In genomic region chr7:115574676-115575291, GRCh38 we compare ENCODE assay signal across 17 cellular contexts.
DNase-seq lines count a peak whose midpoint lies in the region; ATAC-seq, FAIRE-seq and TF ChIP-seq lines count a peak whose summit lies in the region.
"Had no signal": no experiment of that assay in that cellular context is flagged by ENCODE, and none has a peak within 500 bp of the region (broad histone marks: within the 10 kb centered on the region; RNA-seq: fewer than 3 reads in every experiment).

No MANE protein-coding gene starts in this region.

- no peaks in the 10 kb centered on the region for H3K9me2 ChIP-seq in GM23338 (ENCODE audit: insufficient read depth)

- no peaks in the 10 kb centered on the region for H3K36me3 Mint-ChIP-seq in GM23338 (ENCODE audit: low read depth)
- no peaks in the 10 kb centered on the region for H3K36me3 Mint-ChIP-seq in stimulated activated effector memory CD8-positive, alpha-beta T cell treated with anti-CD3 and anti-CD28 coated beads, Interleukin-12 subunit alpha, Interleukin-12 subunit beta, amount 100 ng/mL, for 72 hours
- H3K36me3 Mint-ChIP-seq: CD14-positive monocyte; CD4-positive, alpha-beta memory T cell had no signal

- no peak overlapping the region for H3K4me3 ChIP-seq in GM23338
- H3K4me3 ChIP-seq in H1 (ENCODE audit: extremely low read depth in 1 of 4, insufficient read depth in 2 of 4, low read depth in 3 of 4, low read length in 4 of 4) = no peak overlapping the region
- H3K4me3 ChIP-seq in neuronal stem cell (ENCODE audit: low read length in 2 of 2) = no peak overlapping the region
- H3K4me3 ChIP-seq: BLaER1 had no signal

- H3K27me3 ChIP-seq in GM23338 (ENCODE audit: insufficient read depth) (no peaks in the 10 kb centered on the region), H1 (replicated peaks in 1 of 4; ENCODE audit: control insufficient read depth in 3 of 4, extremely low read depth in 1 of 4, insufficient read depth in 3 of 4, low read length in 3 of 4) (no peaks in the 10 kb centered on the region), neuronal stem cell (ENCODE audit: control insufficient read depth in 3 of 3, insufficient read depth in 3 of 3, low read depth in 1 of 3, low read length in 3 of 3) (no peaks in the 10 kb centered on the region)
- H3K27me3 ChIP-seq: BLaER1 had no signal

- H3K4me2 ChIP-seq in GM23338 = no peak overlapping the region
- no peak overlapping the region for H3K4me2 ChIP-seq in H1 (ENCODE audit: insufficient read depth in 1 of 2, low read depth in 2 of 2, low read length in 2 of 2)
- no peak overlapping the region for H3K4me2 ChIP-seq in neuronal stem cell (ENCODE audit: insufficient read depth, low read length, poor library complexity, severe bottlenecking)
- H3K4me2 ChIP-seq: BLaER1 had no signal

- no peak for TF ChIP-seq EP300 in H1 (IDR thresholded peaks at IDR 0.05; ENCODE audit: borderline replicate concordance in 1 of 2, low read depth in 2 of 2, low read length in 2 of 2)

- POLR2A ChIA-PET in H1 (lab: Charles Lee; ENCODE audit: partially characterized antibody) = no interaction called here

- H3K27ac ChIP-seq in GM23338 (ENCODE audit: low read depth) (no peak overlapping the region), H1 (ENCODE audit: low read depth, low read length) (no peak overlapping the region), neuronal stem cell (replicated peaks; ENCODE audit: low read length) (peak overlapping the region; percentile 84)
- H3K27ac ChIP-seq: BLaER1, HL-60 had no signal

- DNase-seq in GM23338 (ENCODE audit: low spot score) = peak; percentile 3
- DNase-seq in NCI-H526 treated with DMSO at 0.1 percent for 48 hours (lab: John Stamatoyannopoulos, UW) = peak; percentile 49
- no peak for DNase-seq in H1 (ENCODE audit: low read depth in 1 of 2, low spot score in 2 of 2)
- DNase-seq in neuronal stem cell (ENCODE audit: low spot score) = peak; percentile 74
- DNase-seq in GM19239 (ENCODE audit: insufficient read length, low spot score) = no peak
- no peak for DNase-seq in omental fat pad (ENCODE audit: low spot score)
- no peak for DNase-seq in stimulated activated effector memory CD8-positive, alpha-beta T cell treated with anti-CD3 and anti-CD28 coated beads, Interleukin-12 subunit alpha, Interleukin-12 subunit beta, amount 100 ng/mL, for 72 hours (ENCODE audit: low spot score in 2 of 2)
- DNase-seq: 8988T; Calu3; CD4-positive, alpha-beta memory T cell; DMS79 treated with DMSO at 0.1 percent for 48 hours; GF-D8; GOT3; H9 had no signal

- ATAC-seq in GM23338 = no peak; the same call in 2 of the 3 replicates
- no peak for ATAC-seq in omental fat pad (ENCODE audit: low FRiP score)
- no peak for ATAC-seq in stimulated activated effector memory CD8-positive, alpha-beta T cell treated with anti-CD3 and anti-CD28 coated beads, Interleukin-12 subunit alpha, Interleukin-12 subunit beta, amount 100 ng/mL, for 72 hours

- H3K14ac ChIP-seq in H1 (ENCODE audit: insufficient read length) (no peak overlapping the region), neuronal stem cell (ENCODE audit: low read length) (no peak overlapping the region)

- no peaks in the 10 kb centered on the region for H3K4me1 ChIP-seq in GM23338 (ENCODE audit: insufficient read depth)
- no peaks in the 10 kb centered on the region; a peak in 1 of 7 replicates for H3K4me1 ChIP-seq in H1 (replicated peaks in 1 of 4; ENCODE audit: control insufficient read depth in 3 of 4, insufficient read depth in 4 of 4, low read length in 3 of 4)
- peaks cover 1 to 19% of the 10 kb centered on the region in 2 donors for H3K4me1 ChIP-seq in neuronal stem cell (ENCODE audit: control insufficient read depth in 2 of 2, insufficient read depth in 1 of 2, low read depth in 1 of 2, low read length in 2 of 2)
- H3K4me1 ChIP-seq: BLaER1 had no signal

- H2AFZ ChIP-seq in GM23338 (0 out of 2 replicates have a peak overlapping the region, but pooled peaks have one; percentile 24), H1 (ENCODE audit: low read length) (peak overlapping the region; percentile 61; the same call in 1 of the 2 replicates), neuronal stem cell (ENCODE audit: low read length) (no peak overlapping the region)

- TF ChIP-seq RAD21 in H1 (IDR thresholded peaks at IDR 0.05 in 1 of 2, conservative IDR thresholded peaks at IDR 0.05 in 1 of 2; ENCODE audit: low read depth in 2 of 2, low read length in 2 of 2) = no peak

- H2BK15ac ChIP-seq in H1 (ENCODE audit: low read length) = no peak overlapping the region
- no peak overlapping the region for H2BK15ac ChIP-seq in neuronal stem cell (ENCODE audit: low read length)

- H2AK5ac ChIP-seq in H1 (ENCODE audit: low read depth, low read length) (no peak overlapping the region), neuronal stem cell (ENCODE audit: low read depth, low read length) (no peak overlapping the region)

- peaks cover 12% of the 10 kb centered on the region for H3K4me1 Mint-ChIP-seq in GM23338
- no peaks in the 10 kb centered on the region for H3K4me1 Mint-ChIP-seq in stimulated activated effector memory CD8-positive, alpha-beta T cell treated with anti-CD3 and anti-CD28 coated beads, Interleukin-12 subunit alpha, Interleukin-12 subunit beta, amount 100 ng/mL, for 72 hours
- H3K4me1 Mint-ChIP-seq: CD14-positive monocyte; CD4-positive, alpha-beta memory T cell had no signal

- no peak overlapping the region for H3K23ac ChIP-seq in H1 (ENCODE audit: insufficient read length)
- H3K23ac ChIP-seq in neuronal stem cell (ENCODE audit: low read depth, low read length, poor library complexity) = no peak overlapping the region

- H4K5ac ChIP-seq in H1 (ENCODE audit: insufficient read length, low read depth, low read length) = no peak overlapping the region

- H3K9ac ChIP-seq in H1 (replicated peaks in 1 of 4; ENCODE audit: extremely low read depth in 1 of 4, low read depth in 3 of 4, low read length in 3 of 4) (no peak overlapping the region), neuronal stem cell (ENCODE audit: low read depth, low read length, poor library complexity) (no peak overlapping the region)
- H3K9ac ChIP-seq: BLaER1 had no signal

- 83% methylated on average over 6 of the region's 6 CpGs; no CpG with 5 or more reads in 1 of the 2 experiments for WGBS in H1 (ENCODE audit: extremely low coverage in 1 of 2, insufficient coverage in 1 of 2, insufficient read length in 1 of 2, insufficient replicate concordance in 2 of 2, low coverage in 1 of 2, low lambda C conversion rate in 2 of 2, missing lambda C conversion rate in 1 of 2), 2 experiments
- WGBS in neuronal stem cell (ENCODE audit: extremely low coverage in 2 of 2, insufficient read length in 2 of 2, insufficient replicate concordance in 1 of 2), 2 donors = no CpG with 5 or more reads among the region's 6 CpGs

- H3K4me3 Mint-ChIP-seq in GM23338 = no peak overlapping the region
- no peak overlapping the region for H3K4me3 Mint-ChIP-seq in stimulated activated effector memory CD8-positive, alpha-beta T cell treated with anti-CD3 and anti-CD28 coated beads, Interleukin-12 subunit alpha, Interleukin-12 subunit beta, amount 100 ng/mL, for 72 hours
- H3K4me3 Mint-ChIP-seq: CD14-positive monocyte; CD4-positive, alpha-beta memory T cell; H9 had no signal

- H3K27ac Mint-ChIP-seq in GM23338 = peak overlapping the region; percentile 20; the same call in 1 of the 2 replicates
- no peak overlapping the region for H3K27ac Mint-ChIP-seq in stimulated activated effector memory CD8-positive, alpha-beta T cell treated with anti-CD3 and anti-CD28 coated beads, Interleukin-12 subunit alpha, Interleukin-12 subunit beta, amount 100 ng/mL, for 72 hours
- H3K27ac Mint-ChIP-seq: CD14-positive monocyte; CD4-positive, alpha-beta memory T cell; H9 had no signal

- H3K56ac ChIP-seq in H1 (replicated peaks; ENCODE audit: insufficient read length, low read depth, low read length) = no peak overlapping the region

- H3K9me3 ChIP-seq in H1 (ENCODE audit: insufficient read depth in 2 of 2, low read depth in 1 of 2, low read length in 1 of 2) (no peaks in the 10 kb centered on the region), neuronal stem cell (replicated peaks in 1 of 2; ENCODE audit: control insufficient read depth in 2 of 2, insufficient read depth in 1 of 2, low read depth in 1 of 2, low read length in 2 of 2) (peaks cover 0 to 3% of the 10 kb centered on the region in 2 donors)
- H3K9me3 ChIP-seq: BLaER1 had no signal

- FAIRE-seq in H1 (lab: Jason Lieb, UNC) (no peak), GM19239 (lab: Jason Lieb, UNC) (no peak)

- no peak overlapping the region for H4K8ac ChIP-seq in H1 (ENCODE audit: extremely low read depth, insufficient read depth, low read length)
- no peak overlapping the region for H4K8ac ChIP-seq in neuronal stem cell (ENCODE audit: low read depth, low read length)

- H3K79me2 ChIP-seq in GM23338 (replicated peaks; ENCODE audit: insufficient read depth) = no peaks in the 10 kb centered on the region
- no peaks in the 10 kb centered on the region for H3K79me2 ChIP-seq in H1 (ENCODE audit: control insufficient read depth in 1 of 2, insufficient read depth in 2 of 2, low read length in 2 of 2)

- H2BK120ac ChIP-seq in H1 (replicated peaks; ENCODE audit: low read depth, low read length) = no peak overlapping the region
- no peak overlapping the region for H2BK120ac ChIP-seq in neuronal stem cell (ENCODE audit: low read depth, low read length)

- H4K91ac ChIP-seq in H1 (replicated peaks; ENCODE audit: insufficient read length, low read length) = no peak overlapping the region
- H4K91ac ChIP-seq in neuronal stem cell (ENCODE audit: low read depth, low read length, poor library complexity) = no peak overlapping the region

- H2BK5ac ChIP-seq in H1 (ENCODE audit: low read depth, low read length) = no peak overlapping the region
- H2BK5ac ChIP-seq in neuronal stem cell (ENCODE audit: low read length) = no peak overlapping the region

- H3F3A ChIP-seq in GM23338 (replicated peaks; ENCODE audit: low read depth) = no peaks in the 10 kb centered on the region

- H3K4ac ChIP-seq in H1 (replicated peaks; ENCODE audit: insufficient read length, low read depth, low read length) (no peak overlapping the region), neuronal stem cell (ENCODE audit: low read length) (no peak overlapping the region)

- H3K79me1 ChIP-seq in H1 (ENCODE audit: low read depth, low read length) (no peaks in the 10 kb centered on the region), neuronal stem cell (ENCODE audit: low read depth, low read length) (no peaks in the 10 kb centered on the region)

- H4K20me1 ChIP-seq in GM23338 (replicated peaks; ENCODE audit: insufficient read depth) (no peaks in the 10 kb centered on the region), H1 (replicated peaks in 1 of 2; ENCODE audit: control insufficient read depth in 1 of 2, insufficient read depth in 2 of 2, low read length in 2 of 2) (no peaks in the 10 kb centered on the region)
- H4K20me1 ChIP-seq: BLaER1 had no signal

- peaks cover 3% of the 10 kb centered on the region; the same call in 1 of the 2 replicates for H3K23me2 ChIP-seq in H1 (ENCODE audit: low read depth, low read length)

- CTCF ChIA-PET in H1 (lab: Charles Lee; ENCODE audit: partially characterized antibody) = interaction anchor here (0.8 to 1.3 kb wide), 3 partner anchors 15 to 106 kb away, joined by 3 to 4 read pairs (median 3); no protein-coding TSS in a partner anchor

- TF ChIP-seq CTCF in GM23338 (conservative IDR thresholded peaks at IDR 0.05; ENCODE audit: low read depth in 2 of 2) (no peak), H1 (IDR thresholded peaks at IDR 0.05; ENCODE audit: control extremely low read depth in 1 of 3, insufficient read depth in 1 of 3, low read depth in 1 of 3, low read length in 3 of 3) (no peak), omental fat pad (IDR thresholded peaks at IDR 0.05) (no peak)

- H2BK12ac ChIP-seq in H1 (ENCODE audit: low read depth, low read length) (no peak overlapping the region), neuronal stem cell (ENCODE audit: low read length) (no peak overlapping the region)

- H2BK20ac ChIP-seq in H1 (ENCODE audit: low read length) = no peak overlapping the region

- TF ChIP-seq POLR2A in H1 (IDR thresholded peaks at IDR 0.05; ENCODE audit: control extremely low read depth in 1 of 2, low read depth in 2 of 2, low read length in 2 of 2) = no peak

- no peak overlapping the region for H3K18ac ChIP-seq in H1 (ENCODE audit: extremely low read depth, low read length)
- H3K18ac ChIP-seq in neuronal stem cell (ENCODE audit: low read length) = no peak overlapping the region

- H3K9me3 Mint-ChIP-seq in GM23338 = no peaks in the 10 kb centered on the region
- H3K9me3 Mint-ChIP-seq in stimulated activated effector memory CD8-positive, alpha-beta T cell treated with anti-CD3 and anti-CD28 coated beads, Interleukin-12 subunit alpha, Interleukin-12 subunit beta, amount 100 ng/mL, for 72 hours = no peaks in the 10 kb centered on the region
- H3K9me3 Mint-ChIP-seq: CD4-positive, alpha-beta memory T cell; H9 had no signal

- H3K27me3 Mint-ChIP-seq in GM23338 (ENCODE audit: insufficient read depth, low read depth, poor library complexity) = peaks cover 1% of the 10 kb centered on the region

- H3K36me3 ChIP-seq in GM23338 (ENCODE audit: insufficient read depth) (no peaks in the 10 kb centered on the region), H1 (ENCODE audit: control insufficient read depth in 2 of 4, insufficient read depth in 4 of 4, low read length in 3 of 4) (no peaks in the 10 kb centered on the region), neuronal stem cell (replicated peaks in 1 of 2; ENCODE audit: control insufficient read depth in 2 of 2, insufficient read depth in 2 of 2, low read length in 2 of 2) (no peaks in the 10 kb centered on the region)
- H3K36me3 ChIP-seq: BLaER1 had no signal

Comparison
In these comparisons a context has a peak if more than half of its experiments do, and no peak if none do; other contexts are left out.
1. DNase-seq: peak in GM23338 (single experiment), NCI-H526 treated with DMSO at 0.1 percent for 48 hours (single experiment) and neuronal stem cell (single experiment); none in H1 (0 of 2), GM19239 (single experiment), omental fat pad (single experiment) and stimulated activated effector memory CD8-positive, alpha-beta T cell treated with anti-CD3 and anti-CD28 coated beads, Interleukin-12 subunit alpha, Interleukin-12 subunit beta, amount 100 ng/mL, for 72 hours (0 of 2).